Comparison of ENCODE assay signal across 19 cellular contexts in genomic region chr14:96180004-96180403, GRCh38. TPM values are rescaled to one million over a fixed set of nuclear protein-coding genes. Genes with fewer than 3 reads are reported as not detected.
"Had no signal": no experiment of that assay in that cellular context is flagged by ENCODE, and none has a peak within 500 bp of the region (broad histone marks: within the 10 kb centered on the region; RNA-seq: fewer than 3 reads in every experiment).

No MANE protein-coding gene starts in this region.

- H3K4me3 ChIP-seq: dorsolateral prefrontal cortex, hepatocyte, left ventricle myocardium inferior, lower lobe of right lung, right atrium auricular region, sigmoid colon had no signal

- H3K4me1 Mint-ChIP-seq: natural killer cell had no signal

- H3K9me3 ChIP-seq: left ventricle myocardium inferior, lower lobe of right lung, right atrium auricular region, sigmoid colon had no signal

- ATAC-seq: left cardiac atrium, lower lobe of right lung, natural killer cell had no signal

- H3K36me3 ChIP-seq: left ventricle myocardium inferior, lower lobe of right lung, right atrium auricular region, sigmoid colon had no signal

- H3K36me3 Mint-ChIP-seq: memory B cell, mesothelial cell of epicardium, natural killer cell, type B pancreatic cell had no signal

- H3K27me3 ChIP-seq: hepatocyte, right atrium auricular region, sigmoid colon had no signal

- H3K4me3 Mint-ChIP-seq: memory B cell, mesothelial cell of epicardium, natural killer cell, neural crest cell, type B pancreatic cell had no signal

- DNase-seq: dorsolateral prefrontal cortex; effector CD8-positive, alpha-beta T cell; foreskin melanocyte; head of caudate nucleus; kidney; left cardiac atrium; left ventricle myocardium inferior; lower lobe of right lung; natural killer cell; sigmoid colon; small intestine; stimulated activated CD4-positive, alpha-beta T cell treated with anti-CD3 and anti-CD28 coated beads, Interleukin-12 subunit alpha, Interleukin-12 subunit beta, amount 100 ng/mL, for 4 hours; stimulated activated naive CD4-positive, alpha-beta T cell treated with Interleukin-2 at 50 U/mL for 16 hours had no signal

- H3K9me3 Mint-ChIP-seq: mesothelial cell of epicardium, natural killer cell, type B pancreatic cell had no signal

- H3K27ac ChIP-seq: dorsolateral prefrontal cortex, hepatocyte, left ventricle myocardium inferior, lower lobe of right lung, right atrium auricular region, sigmoid colon had no signal

- H3K27ac Mint-ChIP-seq: memory B cell, mesothelial cell of epicardium, natural killer cell, type B pancreatic cell had no signal

RNA-seq across cellular contexts. Expression of gene BDKRB2, which starts 24.6 kb away (rescaled TPM):
- total RNA-seq: natural killer cell had no signal
